Comparison of ENCODE assay signal across 19 cellular contexts in the genomic region with DNA sequence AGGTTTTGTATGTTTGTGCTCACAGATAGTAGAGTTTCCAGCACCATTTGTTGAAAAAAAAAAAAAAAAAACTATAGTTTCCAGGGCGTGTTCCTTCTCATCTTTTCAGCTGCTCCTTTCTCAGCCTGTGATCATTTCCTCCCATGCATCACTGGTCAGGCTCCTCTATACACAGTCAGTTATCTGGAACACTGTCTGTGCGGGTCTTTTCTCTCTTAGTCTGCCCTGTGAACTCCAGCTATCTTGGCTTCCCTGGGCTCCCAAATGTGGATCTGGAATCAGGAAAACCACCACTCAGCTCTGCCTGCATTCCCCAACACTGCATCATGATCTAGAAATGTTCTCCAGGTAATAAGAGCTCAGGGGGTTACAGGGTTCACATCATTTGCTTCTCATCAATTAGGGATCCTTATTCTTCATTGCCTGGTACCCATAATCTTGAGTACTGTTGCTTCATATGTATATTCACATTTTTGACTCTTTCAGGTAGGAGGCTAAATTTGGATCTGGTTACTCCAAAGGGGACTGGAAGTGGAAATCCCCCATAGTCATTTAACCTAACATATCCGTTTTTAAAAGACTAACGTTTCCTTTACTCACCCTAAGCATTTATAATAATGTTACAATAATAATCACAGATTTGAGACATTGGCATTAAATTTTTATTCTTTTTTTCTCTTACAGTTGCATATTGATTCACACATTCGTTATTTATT.
DNase-seq lines count a peak whose midpoint lies in the region; ATAC-seq, FAIRE-seq and TF ChIP-seq lines count a peak whose summit lies in the region.
"Had no signal": no experiment of that assay in that cellular context is flagged by ENCODE, and none has a peak within 500 bp of the region (broad histone marks: within the 10 kb centered on the region; RNA-seq: fewer than 3 reads in every experiment).

No MANE protein-coding gene starts in this region.

- H3K27ac ChIP-seq in esophagus muscularis mucosa (replicated peaks in 1 of 4), result no peak overlapping the region
- H3K27ac ChIP-seq: BLaER1 treated with 17β-estradiol and CSF1 and Interleukin-3, amounts not matched to agents 10 nM and 100 nM had no signal

- ATAC-seq in HG02870 (IDR thresholded peaks at IDR 0.05; ENCODE audit: unreplicated experiment), result peak; percentile 40
- ATAC-seq in naive B cell (ENCODE audit: low read depth in 2 of 2), result peak; percentile 57 to 63
- ATAC-seq in GM21381 (IDR thresholded peaks at IDR 0.05; ENCODE audit: unreplicated experiment), result no peak
- ATAC-seq: CD8-positive, alpha-beta T cell had no signal

- H3K36me3 Mint-ChIP-seq in naive B cell, result no peaks in the 10 kb centered on the region
- H3K36me3 Mint-ChIP-seq: CD8-positive, alpha-beta T cell; IgD-negative memory B cell had no signal

- H3K36me3 ChIP-seq in esophagus muscularis mucosa, result no peaks in the 10 kb centered on the region
- H3K36me3 ChIP-seq: BLaER1 treated with 17β-estradiol and CSF1 and Interleukin-3, amounts not matched to agents 10 nM and 100 nM; HAP-1 had no signal

- H3K4me1 ChIP-seq in esophagus muscularis mucosa, result no peaks in the 10 kb centered on the region
- H3K4me1 ChIP-seq: HAP-1 had no signal

- peak overlapping the region in 2 of 6 donors; percentile 4 to 61 for H3K27ac Mint-ChIP-seq in naive B cell
- H3K27ac Mint-ChIP-seq: B cell; CD8-positive, alpha-beta T cell; IgD-negative memory B cell had no signal

- WGBS in esophagus muscularis mucosa, result 83% methylated on average over 5 of the region's 5 CpGs

- intact Hi-C loops in esophagus muscularis mucosa (cut with DNase I), result no loop called here

- peaks cover under 1 to 22% (median 17%) of the 10 kb centered on the region in 7 donors for H3K9me3 Mint-ChIP-seq in naive B cell

- TF ChIP-seq POLR2A in GM12891 (IDR thresholded peaks at IDR 0.05; ENCODE audit: low read depth, low read length) (no peak), esophagus muscularis mucosa (IDR thresholded peaks at IDR 0.05; ENCODE audit: low read depth) (no peak)

- peaks cover 4 to 6% (median 5%) of the 10 kb centered on the region in 3 donors for H3K4me1 Mint-ChIP-seq in naive B cell

- H3K9me3 ChIP-seq in esophagus muscularis mucosa, result peaks cover 0 to 11% (median 8%) of the 10 kb centered on the region in 4 donors
- H3K9me3 ChIP-seq: HAP-1 had no signal

- DNase-seq in GM12891 (ENCODE audit: insufficient read length, low spot score) (no peak), esophagus muscularis mucosa (ENCODE audit: extremely low spot score) (peak; percentile 17), naive B cell (no peak), midbrain (lab: John Stamatoyannopoulos, UW) (no peak), DMS 273 (lab: John Stamatoyannopoulos, UW; ENCODE audit: unreplicated experiment) (no peak), DMS114 treated with DMSO at 0.1 percent for 48 hours (lab: John Stamatoyannopoulos, UW; ENCODE audit: unreplicated experiment) (no peak)
- DNase-seq: Calu3; CD8-positive, alpha-beta T cell; DMS 273 treated with DMSO at 0.1 percent for 48 hours; Karpas-422; KBM-7 had no signal

- no peak overlapping the region for H3K4me3 ChIP-seq in esophagus muscularis mucosa
- H3K4me3 ChIP-seq: BLaER1 treated with 17β-estradiol and CSF1 and Interleukin-3, amounts not matched to agents 10 nM and 100 nM; HAP-1 had no signal

- TF ChIP-seq EP300 in esophagus muscularis mucosa (IDR thresholded peaks at IDR 0.05), result no peak

- TF ChIP-seq CTCF in esophagus muscularis mucosa (IDR thresholded peaks at IDR 0.05), result no peak

- peaks cover 0 to 7% (median under 1%) of the 10 kb centered on the region in 3 donors for H3K27me3 Mint-ChIP-seq in naive B cell
- H3K27me3 Mint-ChIP-seq: B cell, IgD-negative memory B cell had no signal

- no peaks in the 10 kb centered on the region for H3K27me3 ChIP-seq in esophagus muscularis mucosa
- H3K27me3 ChIP-seq: BLaER1 treated with 17β-estradiol and CSF1 and Interleukin-3, amounts not matched to agents 10 nM and 100 nM had no signal

- FAIRE-seq in GM12891 (lab: Jason Lieb, UNC), result peak; percentile 38
- FAIRE-seq: G401.6, HTR-8/SVneo had no signal

- peak overlapping the region in 1 of 8 donors; percentile 31 for H3K4me3 Mint-ChIP-seq in naive B cell
- H3K4me3 Mint-ChIP-seq: B cell; CD8-positive, alpha-beta T cell had no signal

TF ChIP-seq in GM12891, 5 proteins besides CTCF, POLR2A, EP300 and RAD21:
- TF ChIP-seq SPI1 (IDR thresholded peaks at IDR 0.05; ENCODE audit: low read depth, low read length), result no peak
- peak; percentile 6 for TF ChIP-seq PAX5 (IDR thresholded peaks at IDR 0.05; ENCODE audit: insufficient read depth, low read length, severe bottlenecking)
